ENCODE assay signal across 11 cellular contexts in genomic region chr9:130837644-130838043, GRCh38. TPM values are rescaled to one million over a fixed set of nuclear protein-coding genes. Genes with fewer than 3 reads are reported as not detected.
DNase-seq lines count a peak whose midpoint lies in the region; ATAC-seq and TF ChIP-seq lines count a peak whose summit lies in the region.
"Had no signal": no experiment of that assay in that cellular context is flagged by ENCODE, and none has a peak within 500 bp of the region (broad histone marks: within the 10 kb centered on the region; RNA-seq: fewer than 3 reads in every experiment).

No MANE protein-coding gene starts in this region.

- peak overlapping the region; percentile 72 for H3K4me2 ChIP-seq in neural cell (ENCODE audit: low read length)

- no peaks in the 10 kb centered on the region for H3K9me3 ChIP-seq in right atrium auricular region
- no peaks in the 10 kb centered on the region for H3K9me3 ChIP-seq in neural cell (ENCODE audit: low read length)
- no peaks in the 10 kb centered on the region for H3K9me3 ChIP-seq in HAP-1

- peak; percentile 62 for TF ChIP-seq EP300 in neural cell (conservative IDR thresholded peaks at IDR 0.05; ENCODE audit: poor library complexity, severe bottlenecking)

- no peak overlapping the region for H3K9ac ChIP-seq in neural cell (ENCODE audit: low read length)

- no peak for ATAC-seq in Right ventricle myocardium inferior
- ATAC-seq in HG03095 (IDR thresholded peaks at IDR 0.05; ENCODE audit: unreplicated experiment), result no peak

- TF ChIP-seq CTCF in right atrium auricular region (IDR thresholded peaks at IDR 0.05) (no peak), dorsolateral prefrontal cortex (IDR thresholded peaks at IDR 0.05 in 54 of 56, conservative IDR thresholded peaks at IDR 0.05 in 2 of 56; ENCODE audit: low read depth in 1 of 56, partially characterized antibody in 56 of 56) (no peak), neural cell (IDR thresholded peaks at IDR 0.05; ENCODE audit: poor library complexity, severe bottlenecking) (no peak)

- H4K20me1 ChIP-seq in neural cell (ENCODE audit: insufficient read depth), result no peaks in the 10 kb centered on the region

- H3K27me3 ChIP-seq in right atrium auricular region (no peaks in the 10 kb centered on the region), dorsolateral prefrontal cortex (no peaks in the 10 kb centered on the region), neural cell (ENCODE audit: insufficient read depth, low read depth, low read length) (no peaks in the 10 kb centered on the region), HAP-1 (ENCODE audit: low read depth) (no peaks in the 10 kb centered on the region)

- in situ Hi-C loops in HAP-1 (cut with MboI; ENCODE audit: low sequenced_read_pairs), result no loop called here

- no peaks in the 10 kb centered on the region for H3K9me2 ChIP-seq in neural cell (ENCODE audit: insufficient read depth, low read length)

- H3K27ac ChIP-seq in right atrium auricular region (peak overlapping the region; percentile 86 to 90), dorsolateral prefrontal cortex (peak overlapping the region; percentile 36 to 98 (median 94)), neural cell (ENCODE audit: low read length) (no peak overlapping the region)

- peaks cover 1% of the 10 kb centered on the region for H3F3A ChIP-seq in neural cell (ENCODE audit: insufficient read depth, low read length, poor library complexity, severe bottlenecking)

- H3K4me3 ChIP-seq in right atrium auricular region (peak overlapping the region; percentile 66 to 67), dorsolateral prefrontal cortex (peak overlapping the region; percentile 4 to 89 (median 77)), neural cell (ENCODE audit: low read length) (peak overlapping the region; percentile 86), HAP-1 (no peak overlapping the region)

- DNase-seq in right atrium auricular region (ENCODE audit: low spot score) (no peak), Right ventricle myocardium inferior (ENCODE audit: missing footprints) (no peak), dorsolateral prefrontal cortex (no peak), HAP-1 (ENCODE audit: low spot score in 2 of 2) (no peak), DMS53 (lab: John Stamatoyannopoulos, UW) (no peak), NCI-H524 treated with DMSO at 0.1 percent for 48 hours (lab: John Stamatoyannopoulos, UW) (no peak)
- DNase-seq: NCI-H187 had no signal

- H3K36me3 ChIP-seq in right atrium auricular region (no peaks in the 10 kb centered on the region), neural cell (ENCODE audit: insufficient read depth, low read length) (no peaks in the 10 kb centered on the region), HAP-1 (replicated peaks) (no peaks in the 10 kb centered on the region)

- H3K4me1 ChIP-seq in right atrium auricular region (peaks cover 0 to 72% of the 10 kb centered on the region in 2 donors), HAP-1 (no peaks in the 10 kb centered on the region)

- intact Hi-C loops in Right ventricle myocardium inferior (cut with DNase I) (loop anchor here (10.0 kb wide), 1 partner anchor 123 kb away; no protein-coding TSS in a partner anchor), dorsolateral prefrontal cortex (cut with DNase I) (loop anchor here in 1 of 2 donors (5.0 to 10.0 kb wide), 2 partner anchors 123 to 260 kb away; partner anchors contain the start of gene FUBP3)

- no peak for TF ChIP-seq RAD21 in neural cell (conservative IDR thresholded peaks at IDR 0.05)

- no peak overlapping the region for H2AFZ ChIP-seq in neural cell (ENCODE audit: low read depth, low read length)

- H3K79me2 ChIP-seq in neural cell (replicated peaks; ENCODE audit: insufficient read depth, low read length), result peaks cover 73% of the 10 kb centered on the region

TF ChIP-seq in neural cell, 6 proteins besides CTCF, POLR2A, EP300 and RAD21:
- TF ChIP-seq, protein P1, sequence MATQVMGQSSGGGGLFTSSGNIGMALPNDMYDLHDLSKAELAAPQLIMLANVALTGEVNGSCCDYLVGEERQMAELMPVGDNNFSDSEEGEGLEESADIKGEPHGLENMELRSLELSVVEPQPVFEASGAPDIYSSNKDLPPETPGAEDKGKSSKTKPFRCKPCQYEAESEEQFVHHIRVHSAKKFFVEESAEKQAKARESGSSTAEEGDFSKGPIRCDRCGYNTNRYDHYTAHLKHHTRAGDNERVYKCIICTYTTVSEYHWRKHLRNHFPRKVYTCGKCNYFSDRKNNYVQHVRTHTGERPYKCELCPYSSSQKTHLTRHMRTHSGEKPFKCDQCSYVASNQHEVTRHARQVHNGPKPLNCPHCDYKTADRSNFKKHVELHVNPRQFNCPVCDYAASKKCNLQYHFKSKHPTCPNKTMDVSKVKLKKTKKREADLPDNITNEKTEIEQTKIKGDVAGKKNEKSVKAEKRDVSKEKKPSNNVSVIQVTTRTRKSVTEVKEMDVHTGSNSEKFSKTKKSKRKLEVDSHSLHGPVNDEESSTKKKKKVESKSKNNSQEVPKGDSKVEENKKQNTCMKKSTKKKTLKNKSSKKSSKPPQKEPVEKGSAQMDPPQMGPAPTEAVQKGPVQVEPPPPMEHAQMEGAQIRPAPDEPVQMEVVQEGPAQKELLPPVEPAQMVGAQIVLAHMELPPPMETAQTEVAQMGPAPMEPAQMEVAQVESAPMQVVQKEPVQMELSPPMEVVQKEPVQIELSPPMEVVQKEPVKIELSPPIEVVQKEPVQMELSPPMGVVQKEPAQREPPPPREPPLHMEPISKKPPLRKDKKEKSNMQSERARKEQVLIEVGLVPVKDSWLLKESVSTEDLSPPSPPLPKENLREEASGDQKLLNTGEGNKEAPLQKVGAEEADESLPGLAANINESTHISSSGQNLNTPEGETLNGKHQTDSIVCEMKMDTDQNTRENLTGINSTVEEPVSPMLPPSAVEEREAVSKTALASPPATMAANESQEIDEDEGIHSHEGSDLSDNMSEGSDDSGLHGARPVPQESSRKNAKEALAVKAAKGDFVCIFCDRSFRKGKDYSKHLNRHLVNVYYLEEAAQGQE (IDR thresholded peaks at IDR 0.05; ENCODE audit: borderline replicate concordance), result no peak
- TF ChIP-seq POLR2AphosphoS5 (IDR thresholded peaks at IDR 0.05) (no peak), TAF1 (IDR thresholded peaks at IDR 0.05; ENCODE audit: low read depth) (no peak), SMC3 (conservative IDR thresholded peaks at IDR 0.05; ENCODE audit: poor library complexity) (no peak), MXI1 (conservative IDR thresholded peaks at IDR 0.05; ENCODE audit: poor library complexity, severe bottlenecking) (no peak)

RNA-seq across cellular contexts. Expression of gene ABL1, which starts 2.6 kb away (rescaled TPM):
- total RNA-seq in right atrium auricular region (10 to 100 TPM; 26.3 to 38.9 TPM), Right ventricle myocardium inferior (33.0 TPM), dorsolateral prefrontal cortex (10 to 100 TPM; 32.9 to 97.5 (median 48.2) TPM)
- 18.5 and 24.0 TPM in 2 replicates for polyA plus RNA-seq in neural cell
- polyA minus RNA-seq in neural cell, result 69.6 and 70.4 TPM in 2 replicates

RNA-seq across cellular contexts. Expression of gene QRFP, which starts 59.0 kb away (rescaled TPM):
- total RNA-seq in right atrium auricular region (not detected), Right ventricle myocardium inferior (not detected), dorsolateral prefrontal cortex (not detected)
- polyA plus RNA-seq in neural cell, result not detected in 2 replicates
- polyA minus RNA-seq in neural cell, result not detected in 2 replicates
- total RNA-seq: activated T-helper 1 cell treated with anti-CD3 and anti-CD28 coated beads, Interleukin-12 subunit alpha, Interleukin-12 subunit beta, Interleukin-2, Interleukin-4 antibody, amounts not matched to agents 30 ng/mL and 10 ng/mL and 1 ng/mL, durations not matched to agents 14 hours and 24 hours and 36 hours; HT1080 had no signal
